In genomic region chr13:104253063-104253680, GRCh38 we compare ENCODE assay signal across 22 cellular contexts.
DNase-seq lines count a peak whose midpoint lies in the region; ATAC-seq lines count a peak whose summit lies in the region.
"Had no signal": no experiment of that assay in that cellular context is flagged by ENCODE, and none has a peak within 500 bp of the region (broad histone marks: within the 10 kb centered on the region; RNA-seq: fewer than 3 reads in every experiment).

No MANE protein-coding gene starts in this region.

- no peak overlapping the region for H3K27ac ChIP-seq in mesenchymal stem cell (ENCODE audit: low read length, poor library complexity, severe bottlenecking)
- H3K27ac ChIP-seq: epithelial cell of prostate, GM23248, lower lobe of right lung, SK-N-MC had no signal

- 86% methylated on average over 4 of the region's 5 CpGs for WGBS in mesenchymal stem cell

- no peak overlapping the region for H4K91ac ChIP-seq in mesenchymal stem cell (ENCODE audit: low read length)

- H3K27ac Mint-ChIP-seq in activated T-cell treated with anti-CD3 and anti-CD28 coated beads, Interleukin-2, amount 50 U/mL, for 24 hours, result no peak overlapping the region
- H3K27ac Mint-ChIP-seq: B cell; naive thymus-derived CD4-positive, alpha-beta T cell; progenitor cell of endocrine pancreas; stimulated activated effector memory CD8-positive, alpha-beta T cell treated with anti-CD3 and anti-CD28 coated beads, Interleukin-12 subunit alpha, Interleukin-12 subunit beta, amount 100 ng/mL, for 72 hours had no signal

- no peak overlapping the region for H2BK5ac ChIP-seq in mesenchymal stem cell (ENCODE audit: low read depth, low read length, poor library complexity, severe bottlenecking)

- no peaks in the 10 kb centered on the region for H3K4me1 Mint-ChIP-seq in activated T-cell treated with anti-CD3 and anti-CD28 coated beads, Interleukin-2, amount 50 U/mL, for 24 hours (ENCODE audit: low read depth)
- H3K4me1 Mint-ChIP-seq: B cell; naive thymus-derived CD4-positive, alpha-beta T cell; stimulated activated effector memory CD8-positive, alpha-beta T cell treated with anti-CD3 and anti-CD28 coated beads, Interleukin-12 subunit alpha, Interleukin-12 subunit beta, amount 100 ng/mL, for 72 hours had no signal

- H3K9me3 Mint-ChIP-seq in activated T-cell treated with anti-CD3 and anti-CD28 coated beads, Interleukin-2, amount 50 U/mL, for 24 hours, result peaks cover 2% of the 10 kb centered on the region

- H2AK5ac ChIP-seq in mesenchymal stem cell (ENCODE audit: low read length, severe bottlenecking), result no peak overlapping the region

- DNase-seq in HT-29 (ENCODE audit: low spot score) (peak; percentile 37), NCI-H2171 (lab: John Stamatoyannopoulos, UW) (peak; percentile 29), dermis blood vessel endothelial cell (peak; percentile 64), mesenchymal stem cell (peak; percentile 6), nucleus accumbens (lab: John Stamatoyannopoulos, UW) (no peak)
- no peak for DNase-seq in activated T-cell treated with anti-CD3 and anti-CD28 coated beads, Interleukin-2, amount 50 U/mL, for 24 hours
- DNase-seq: activated CD4-positive, alpha-beta T cell treated with anti-CD3 and anti-CD28 coated beads for 4 hours; activated CD8-positive, alpha-beta memory T cell treated with anti-CD3 and anti-CD28 coated beads, Interleukin-2, amount 50 U/mL, for 4 hours; activated naive CD4-positive, alpha-beta T cell; Calu3; cortex of kidney; GM23248; Kasumi-1; lower lobe of right lung; naive thymus-derived CD4-positive, alpha-beta T cell; NCI-H146 had no signal

- H3K36me3 ChIP-seq in mesenchymal stem cell (ENCODE audit: control insufficient read depth in 1 of 2, insufficient read depth in 2 of 2, low read depth in 1 of 2, low read length in 2 of 2), result no peaks in the 10 kb centered on the region
- H3K36me3 ChIP-seq: lower lobe of right lung had no signal

- H3K4me1 ChIP-seq in mesenchymal stem cell (ENCODE audit: control insufficient read depth, insufficient read depth, low read depth, low read length), result peaks cover 2% of the 10 kb centered on the region
- H3K4me1 ChIP-seq: lower lobe of right lung had no signal

- no peaks in the 10 kb centered on the region for H3K9me3 ChIP-seq in mesenchymal stem cell (ENCODE audit: control insufficient read depth, low read length)
- H3K9me3 ChIP-seq: lower lobe of right lung had no signal

- no peak overlapping the region for H3K9ac ChIP-seq in mesenchymal stem cell (ENCODE audit: low read length)
- H3K9ac ChIP-seq: GM23248 had no signal

- H3K14ac ChIP-seq in mesenchymal stem cell (ENCODE audit: low read length in 2 of 2), result no peak overlapping the region

- H3K27me3 ChIP-seq in mesenchymal stem cell (ENCODE audit: control insufficient read depth in 1 of 2, insufficient read depth in 1 of 2, low read length in 2 of 2), result no peaks in the 10 kb centered on the region

- H3K18ac ChIP-seq in mesenchymal stem cell (ENCODE audit: low read depth in 1 of 2, low read length in 2 of 2), result no peak overlapping the region

- no peak overlapping the region for H3K4ac ChIP-seq in mesenchymal stem cell (ENCODE audit: low read depth in 1 of 2, low read length in 2 of 2)

- H3K36me3 Mint-ChIP-seq in activated T-cell treated with anti-CD3 and anti-CD28 coated beads, Interleukin-2, amount 50 U/mL, for 24 hours (ENCODE audit: low read depth), result no peaks in the 10 kb centered on the region
- H3K36me3 Mint-ChIP-seq: naive thymus-derived CD4-positive, alpha-beta T cell; stimulated activated effector memory CD8-positive, alpha-beta T cell treated with anti-CD3 and anti-CD28 coated beads, Interleukin-12 subunit alpha, Interleukin-12 subunit beta, amount 100 ng/mL, for 72 hours had no signal

- H2BK15ac ChIP-seq in mesenchymal stem cell (ENCODE audit: low read depth, poor library complexity, severe bottlenecking), result no peak overlapping the region

- no peaks in the 10 kb centered on the region for H3K27me3 Mint-ChIP-seq in activated T-cell treated with anti-CD3 and anti-CD28 coated beads, Interleukin-2, amount 50 U/mL, for 24 hours
- H3K27me3 Mint-ChIP-seq: B cell; naive thymus-derived CD4-positive, alpha-beta T cell; progenitor cell of endocrine pancreas had no signal

- H3K4me3 ChIP-seq in mesenchymal stem cell (ENCODE audit: insufficient read depth in 1 of 2, low read depth in 1 of 2, low read length in 2 of 2), result no peak overlapping the region
- H3K4me3 ChIP-seq: GM23248, lower lobe of right lung, SK-N-MC had no signal

- ATAC-seq in HG03139 (IDR thresholded peaks at IDR 0.05; ENCODE audit: unreplicated experiment), result no peak
- ATAC-seq: lower lobe of right lung; naive thymus-derived CD4-positive, alpha-beta T cell; stimulated activated effector memory CD8-positive, alpha-beta T cell treated with anti-CD3 and anti-CD28 coated beads, Interleukin-12 subunit alpha, Interleukin-12 subunit beta, amount 100 ng/mL, for 72 hours had no signal

- no peak overlapping the region for H2BK12ac ChIP-seq in mesenchymal stem cell (ENCODE audit: low read length in 2 of 2)

- H3K79me1 ChIP-seq in mesenchymal stem cell (replicated peaks; ENCODE audit: low read length, poor library complexity, severe bottlenecking), result no peaks in the 10 kb centered on the region

- no peak overlapping the region for H2BK120ac ChIP-seq in mesenchymal stem cell (ENCODE audit: low read depth, low read length)

- no peak overlapping the region for H4K8ac ChIP-seq in mesenchymal stem cell (ENCODE audit: low read length)

- no peak overlapping the region for H3K4me2 ChIP-seq in mesenchymal stem cell (ENCODE audit: low read length, poor library complexity, severe bottlenecking)

- no peak overlapping the region for H2AFZ ChIP-seq in mesenchymal stem cell (ENCODE audit: low read depth, low read length)
- H2AFZ ChIP-seq: GM23248 had no signal

- H3K4me3 Mint-ChIP-seq in activated T-cell treated with anti-CD3 and anti-CD28 coated beads, Interleukin-2, amount 50 U/mL, for 24 hours, result no peak overlapping the region
- H3K4me3 Mint-ChIP-seq: B cell; naive thymus-derived CD4-positive, alpha-beta T cell; stimulated activated effector memory CD8-positive, alpha-beta T cell treated with anti-CD3 and anti-CD28 coated beads, Interleukin-12 subunit alpha, Interleukin-12 subunit beta, amount 100 ng/mL, for 72 hours had no signal

- no peak overlapping the region for H3K23ac ChIP-seq in mesenchymal stem cell (ENCODE audit: low read length in 2 of 2)

Comparison
In these comparisons a context has a peak if more than half of its experiments do, and no peak if none do; other contexts are left out.
1. DNase-seq: peak in HT-29 (single experiment), NCI-H2171 (single experiment), dermis blood vessel endothelial cell (single experiment) and mesenchymal stem cell (single experiment); none in nucleus accumbens (0 of 56) and activated T-cell treated with anti-CD3 and anti-CD28 coated beads, Interleukin-2, amount 50 U/mL, for 24 hours (single experiment).